ENCODE assay signal across 1 cellular context in genomic region chr4:62023633-62024032, GRCh38.
TF ChIP-seq lines count a peak whose summit lies in the region.

No MANE protein-coding gene starts in this region.

TF ChIP-seq in GM23338, 12 proteins besides CTCF, POLR2A, EP300 and RAD21 (continued from another document):
- no peak for TF ChIP-seq ETS1 (IDR thresholded peaks at IDR 0.05)
- no peak for TF ChIP-seq EZH2 (IDR thresholded peaks at IDR 0.05; ENCODE audit: low read depth, unreplicated experiment)
TF ChIP-seq in GM23338: peak in this region for 0.
